Comparison of ENCODE assay signal across 11 cellular contexts in genomic region chr5:139473105-139473504, GRCh38. TPM values are rescaled to one million over a fixed set of nuclear protein-coding genes. Genes with fewer than 3 reads are reported as not detected.
A peak's percentile ranks its signal among the peaks of the same experiment; 100 is the strongest.
DNase-seq lines count a peak whose midpoint lies in the region; ATAC-seq and TF ChIP-seq lines count a peak whose summit lies in the region.
"Had no signal": no experiment of that assay in that cellular context is flagged by ENCODE, and none has a peak within 500 bp of the region (broad histone marks: within the 10 kb centered on the region; RNA-seq: fewer than 3 reads in every experiment).

No MANE protein-coding gene starts in this region.

- ATAC-seq in SK-N-SH treated with all-trans-retinoic acid at 6 μM for 48 hours (peak; percentile 18), GM19023 (IDR thresholded peaks at IDR 0.05; ENCODE audit: unreplicated experiment) (no peak), GM19328 (IDR thresholded peaks at IDR 0.05; ENCODE audit: unreplicated experiment) (no peak)

- TF ChIP-seq CTCF in SK-N-SH (IDR thresholded peaks at IDR 0.05): no peak
- no peak for TF ChIP-seq CTCF in smooth muscle cell (IDR thresholded peaks at IDR 0.05; ENCODE audit: borderline replicate concordance, insufficient read depth, poor library complexity, severe bottlenecking)

- H4K20me1 ChIP-seq in SK-N-SH (ENCODE audit: insufficient read depth): no peaks in the 10 kb centered on the region
- no peaks in the 10 kb centered on the region for H4K20me1 ChIP-seq in smooth muscle cell (ENCODE audit: low read depth)

- H3K27me3 ChIP-seq in SK-N-SH (ENCODE audit: insufficient read depth) (no peaks in the 10 kb centered on the region), iPS-15b (ENCODE audit: control insufficient read depth, insufficient read depth, low read length) (no peaks in the 10 kb centered on the region), smooth muscle cell (ENCODE audit: low read depth) (no peaks in the 10 kb centered on the region)

- H2AFZ ChIP-seq in SK-N-SH (ENCODE audit: low read depth): no peak overlapping the region
- H2AFZ ChIP-seq in smooth muscle cell (ENCODE audit: low read depth): peak overlapping the region; percentile 58

- H3K27ac ChIP-seq in SK-N-SH (ENCODE audit: low read depth in 2 of 2, low read length in 1 of 2) (peak overlapping the region in 1 of 2 experiments; percentile 19; a peak in 1 of 4 replicates), smooth muscle cell (ENCODE audit: low read depth) (peak overlapping the region; percentile 49)

- no peak overlapping the region for H3K4me3 ChIP-seq in SK-N-SH (ENCODE audit: low read depth in 2 of 2, low read length in 1 of 2)
- no peak overlapping the region for H3K4me3 ChIP-seq in iPS-15b (ENCODE audit: low read depth, low read length)
- no peak overlapping the region for H3K4me3 ChIP-seq in smooth muscle cell

- 94% methylated on average over 8 of the region's 8 CpGs for WGBS in SK-N-SH (ENCODE audit: low lambda C conversion rate)
- 30% methylated on average over 8 of the region's 8 CpGs for WGBS in smooth muscle cell (ENCODE audit: low lambda C conversion rate)

- no peaks in the 10 kb centered on the region for H3K9me3 ChIP-seq in SK-N-SH
- no peaks in the 10 kb centered on the region for H3K9me3 ChIP-seq in iPS-15b (ENCODE audit: control insufficient read depth, insufficient read depth, low read length)
- H3K9me3 ChIP-seq in smooth muscle cell (replicated peaks; ENCODE audit: low read depth): no peaks in the 10 kb centered on the region

- H3F3A ChIP-seq in SK-N-SH (replicated peaks; ENCODE audit: insufficient read depth) (peaks cover 7% of the 10 kb centered on the region), smooth muscle cell (ENCODE audit: low read depth) (peaks cover 7% of the 10 kb centered on the region)

- CTCF ChIA-PET in SK-N-SH (lab: Yijun Ruan, JAX): interaction anchor here (1.4 kb wide), 1 partner anchor 44 kb away, joined by 3 read pairs; no protein-coding TSS in a partner anchor

- H3K36me3 ChIP-seq in SK-N-SH (replicated peaks in 1 of 2; ENCODE audit: control insufficient read depth in 1 of 2, insufficient read depth in 2 of 2, low read length in 1 of 2) (peaks cover 4 to 23% of the 10 kb centered on the region in 2 experiments), iPS-15b (ENCODE audit: control insufficient read depth, insufficient read depth, low read length) (no peaks in the 10 kb centered on the region), smooth muscle cell (ENCODE audit: low read depth) (no peaks in the 10 kb centered on the region)

- POLR2A ChIA-PET in SK-N-SH (lab: Yijun Ruan, JAX): no interaction called here

- H3K79me2 ChIP-seq in SK-N-SH (ENCODE audit: insufficient read depth): peaks cover 6% of the 10 kb centered on the region
- H3K79me2 ChIP-seq in smooth muscle cell (ENCODE audit: low read depth): no peaks in the 10 kb centered on the region

- no peak for TF ChIP-seq RAD21 in SK-N-SH (IDR thresholded peaks at IDR 0.05; ENCODE audit: low read length)

- H3K9ac ChIP-seq in SK-N-SH: no peak overlapping the region
- peak overlapping the region; percentile 12 for H3K9ac ChIP-seq in iPS-15b (ENCODE audit: low read depth, low read length)
- peak overlapping the region; percentile 14 for H3K9ac ChIP-seq in smooth muscle cell (ENCODE audit: low read depth)

- no peak for DNase-seq in SK-N-SH
- peak; percentile 32 for DNase-seq in amniotic epithelial cell (ENCODE audit: low read depth)
- no peak for DNase-seq in smooth muscle cell (lab: John Stamatoyannopoulos, UW; ENCODE audit: unreplicated experiment)
- DNase-seq in NAMALWA (ENCODE audit: low spot score): no peak
- DNase-seq: 8988T, DMS79, NCI-H1092 had no signal

- no peak for TF ChIP-seq EP300 in SK-N-SH (IDR thresholded peaks at IDR 0.05; ENCODE audit: borderline replicate concordance in 1 of 2, low read depth in 1 of 2, low read length in 1 of 2)

- H3K4me1 ChIP-seq in SK-N-SH (ENCODE audit: control insufficient read depth in 1 of 2, insufficient read depth in 2 of 2, low read depth in 1 of 2, low read length in 1 of 2) (peaks cover 3 to 8% of the 10 kb centered on the region in 2 experiments; a peak in 2 of 4 replicates), iPS-15b (ENCODE audit: control insufficient read depth, insufficient read depth, low read length) (peaks cover 11% of the 10 kb centered on the region), smooth muscle cell (ENCODE audit: low read depth) (peaks cover 21% of the 10 kb centered on the region)

- H3K4me2 ChIP-seq in SK-N-SH (no peak overlapping the region), smooth muscle cell (peak overlapping the region; percentile 19)

- no peaks in the 10 kb centered on the region for H3K9me2 ChIP-seq in SK-N-SH

TF ChIP-seq in SK-N-SH treated with all-trans-retinoic acid at 6 μM for 48 hours, 23 proteins besides CTCF, POLR2A, EP300 and RAD21:
- TF ChIP-seq ZFP30 (CRISPR knock-in tag; IDR thresholded peaks at IDR 0.05) (no peak), ESRRG (CRISPR knock-in tag; IDR thresholded peaks at IDR 0.05) (no peak), BACH2 (CRISPR knock-in tag; IDR thresholded peaks at IDR 0.05; ENCODE audit: borderline replicate concordance) (no peak)
- TF ChIP-seq, protein P1, sequence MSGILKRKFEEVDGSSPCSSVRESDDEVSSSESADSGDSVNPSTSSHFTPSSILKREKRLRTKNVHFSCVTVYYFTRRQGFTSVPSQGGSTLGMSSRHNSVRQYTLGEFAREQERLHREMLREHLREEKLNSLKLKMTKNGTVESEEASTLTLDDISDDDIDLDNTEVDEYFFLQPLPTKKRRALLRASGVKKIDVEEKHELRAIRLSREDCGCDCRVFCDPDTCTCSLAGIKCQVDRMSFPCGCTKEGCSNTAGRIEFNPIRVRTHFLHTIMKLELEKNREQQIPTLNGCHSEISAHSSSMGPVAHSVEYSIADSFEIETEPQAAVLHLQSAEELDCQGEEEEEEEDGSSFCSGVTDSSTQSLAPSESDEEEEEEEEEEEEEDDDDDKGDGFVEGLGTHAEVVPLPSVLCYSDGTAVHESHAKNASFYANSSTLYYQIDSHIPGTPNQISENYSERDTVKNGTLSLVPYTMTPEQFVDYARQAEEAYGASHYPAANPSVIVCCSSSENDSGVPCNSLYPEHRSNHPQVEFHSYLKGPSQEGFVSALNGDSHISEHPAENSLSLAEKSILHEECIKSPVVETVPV (CRISPR knock-in tag; IDR thresholded peaks at IDR 0.05): no peak
TF ChIP-seq in SK-N-SH treated with all-trans-retinoic acid at 6 μM for 48 hours: peak in this region for 0.

TF ChIP-seq in SK-N-SH, 30 proteins besides CTCF, POLR2A, EP300 and RAD21:
- no peak for TF ChIP-seq MXI1 (IDR thresholded peaks at IDR 0.05; ENCODE audit: low read depth, low read length)
- no peak for TF ChIP-seq MAX (IDR thresholded peaks at IDR 0.05; ENCODE audit: low read depth)
- TF ChIP-seq SMC3 (IDR thresholded peaks at IDR 0.05; ENCODE audit: low read depth, low read length): no peak
- no peak for TF ChIP-seq PBX3 (IDR thresholded peaks at IDR 0.05)
- no peak for TF ChIP-seq JUND (IDR thresholded peaks at IDR 0.05)
- TF ChIP-seq CHD2 (IDR thresholded peaks at IDR 0.05; ENCODE audit: low read length, partially characterized antibody): no peak

RNA-seq across cellular contexts. Expression of gene SMIM33, which starts 2.3 kb away (rescaled TPM):
- not detected in 2 replicates for polyA plus RNA-seq in SK-N-SH (2012; rRNA removed)
- not detected in 2 replicates for polyA plus RNA-seq in SK-N-SH (2012; cell fraction: cytosol; rRNA removed)
- not detected in 2 replicates for polyA plus RNA-seq in SK-N-SH (2012; cell fraction: nucleus; rRNA removed)
- not detected in 2 replicates for total RNA-seq in smooth muscle cell
- not detected in 2 replicates for polyA plus RNA-seq in smooth muscle cell

RNA-seq across cellular contexts. Expression of gene STING1, which starts 9.5 kb away (rescaled TPM):
- 98.4 and 119 TPM in 2 replicates for polyA plus RNA-seq in SK-N-SH (2012; rRNA removed)
- polyA plus RNA-seq in SK-N-SH (2012; cell fraction: cytosol; rRNA removed): 37.8 and 54.3 TPM in 2 replicates
- polyA plus RNA-seq in SK-N-SH (2012; cell fraction: nucleus; rRNA removed): 254 and 357 TPM in 2 replicates
- 5.8 and 7.5 TPM in 2 replicates for total RNA-seq in smooth muscle cell
- 7.8 and 9.6 TPM in 2 replicates for polyA plus RNA-seq in smooth muscle cell

RNA-seq across cellular contexts. Expression of gene ECSCR, which starts 10.6 kb away (rescaled TPM):
- polyA plus RNA-seq in SK-N-SH (2012; rRNA removed) (10.9 and 13.5 TPM in 2 replicates), smooth muscle cell (0.41 and 0.52 TPM in 2 replicates)
- 9.4 and 11.9 TPM in 2 replicates for polyA plus RNA-seq in SK-N-SH (2012; cell fraction: cytosol; rRNA removed)
- 4.1 and 4.7 TPM in 2 replicates for polyA plus RNA-seq in SK-N-SH (2012; cell fraction: nucleus; rRNA removed)
- 1.7 TPM in 1 of 2 replicates, not detected in the other for total RNA-seq in smooth muscle cell

RNA-seq across cellular contexts. Expression of gene DNAJC18, which starts 33.8 kb away (rescaled TPM):
- 7.4 and 10.3 TPM in 2 replicates for polyA plus RNA-seq in SK-N-SH (2012; rRNA removed)
- polyA plus RNA-seq in SK-N-SH (2012; cell fraction: cytosol; rRNA removed): 10.7 and 14.5 TPM in 2 replicates
- 3.1 and 7.3 TPM in 2 replicates for polyA plus RNA-seq in SK-N-SH (2012; cell fraction: nucleus; rRNA removed)
- 6.3 and 16.9 TPM in 2 replicates for total RNA-seq in smooth muscle cell
- polyA plus RNA-seq in smooth muscle cell: 9.6 and 15.4 TPM in 2 replicates
